Comparison of ENCODE assay signal across 1 cellular context in genomic region chr19:44992336-44993163, GRCh38.
TF ChIP-seq lines count a peak whose summit lies in the region.

No MANE protein-coding gene starts in this region.

TF ChIP-seq in HepG2, 621 proteins besides CTCF, POLR2A, EP300 and RAD21:
- TF ChIP-seq ZNF768 (CRISPR knock-in tag; IDR thresholded peaks at IDR 0.05) (peak; percentile 14; the same call in 1 of the 2 replicates), ZNF609 (CRISPR knock-in tag; IDR thresholded peaks at IDR 0.05; ENCODE audit: borderline replicate concordance) (no peak), SIX4 (CRISPR knock-in tag; IDR thresholded peaks at IDR 0.05) (no peak), ZNF280B (CRISPR knock-in tag; IDR thresholded peaks at IDR 0.05; ENCODE audit: borderline replicate concordance) (no peak)
